In genomic region chr6:170417881-170418280, GRCh38 we compare ENCODE assay signal across 22 cellular contexts.
"Had no signal": no experiment of that assay in that cellular context is flagged by ENCODE, and none has a peak within 500 bp of the region (broad histone marks: within the 10 kb centered on the region; RNA-seq: fewer than 3 reads in every experiment).

No MANE protein-coding gene starts in this region.

- ATAC-seq: gastroesophageal sphincter, left cardiac atrium, lower lobe of right lung, psoas muscle, right lobe of liver had no signal

- H3K9me3 ChIP-seq: esophagus squamous epithelium, left ventricle myocardium inferior, lower lobe of right lung, neutrophil, psoas muscle, right lobe of liver had no signal

- H3K4me3 Mint-ChIP-seq: memory B cell, mesothelial cell of epicardium, nephron had no signal

- H3K4me3 ChIP-seq: dorsolateral prefrontal cortex, esophagus squamous epithelium, gastroesophageal sphincter, left ventricle myocardium inferior, lower lobe of right lung, psoas muscle, right lobe of liver had no signal

- H3K4me1 ChIP-seq: esophagus squamous epithelium, gastroesophageal sphincter, left ventricle myocardium inferior, lower lobe of right lung, psoas muscle, right lobe of liver had no signal

- DNase-seq: cortex of kidney; dorsolateral prefrontal cortex; effector memory CD4-positive, alpha-beta T cell; esophagus squamous epithelium; foreskin fibroblast; kidney; left cardiac atrium; left ventricle myocardium inferior; lower lobe of right lung; psoas muscle; retina; right lobe of liver; stimulated activated CD4-positive, alpha-beta T cell treated with anti-CD3 and anti-CD28 coated beads, Interleukin-15, amount 100 ng/mL, for 24 hours; stimulated activated CD4-positive, alpha-beta T cell treated with anti-CD3 and anti-CD28 coated beads, Interleukin-2, amount 100 ng/mL, for 24 hours; stimulated activated naive CD4-positive, alpha-beta T cell treated with Interleukin-2 at 50 U/mL for 16 hours; trophoblast cell had no signal

- H3K27me3 ChIP-seq: dorsolateral prefrontal cortex, right lobe of liver had no signal

- H3K36me3 ChIP-seq: esophagus squamous epithelium, gastroesophageal sphincter, left ventricle myocardium inferior, lower lobe of right lung, neutrophil, right lobe of liver had no signal

- H3K27ac ChIP-seq: dorsolateral prefrontal cortex, epithelial cell of prostate, esophagus squamous epithelium, gastroesophageal sphincter, left ventricle myocardium inferior, lower lobe of right lung, neutrophil, psoas muscle, right lobe of liver had no signal

- H3K4me1 Mint-ChIP-seq: memory B cell, nephron had no signal

- H3K27ac Mint-ChIP-seq: memory B cell, mesothelial cell of epicardium, nephron had no signal
